Comparison of ENCODE assay signal across 8 cellular contexts in the genomic region with DNA sequence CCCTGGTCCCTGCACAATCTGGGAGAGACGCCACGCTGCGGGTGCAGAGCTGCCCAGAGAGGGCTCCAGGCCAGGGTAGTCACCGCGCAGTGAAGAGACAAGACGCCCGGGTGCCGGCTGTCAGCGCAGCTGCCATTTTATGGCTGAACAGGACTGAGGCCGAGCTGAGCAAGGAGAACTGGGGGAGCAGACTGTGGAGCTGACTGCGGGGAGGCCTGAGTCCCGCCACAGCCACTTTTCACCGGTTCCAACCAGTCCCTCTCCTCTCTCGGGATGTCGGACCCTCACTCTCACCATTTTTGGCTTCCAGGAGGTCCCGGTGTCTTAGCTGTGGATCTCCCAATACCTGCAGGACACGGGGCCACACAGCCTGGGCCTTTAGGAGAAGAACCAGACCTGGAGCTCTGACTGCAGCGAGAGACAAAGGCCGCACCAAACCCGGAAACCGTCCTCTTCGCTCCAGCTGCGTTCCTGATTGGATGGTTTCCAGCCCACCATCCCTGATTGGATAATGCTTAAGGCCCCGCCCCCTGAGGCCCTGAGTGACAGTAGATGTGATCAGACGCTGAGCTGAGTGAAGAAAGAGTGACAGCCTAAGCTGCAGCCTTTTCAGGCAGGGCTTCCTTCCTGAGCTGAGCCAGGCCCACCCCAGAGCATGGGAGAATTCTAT.
DNase-seq lines count a peak whose midpoint lies in the region; ATAC-seq lines count a peak whose summit lies in the region.

ZNF626 (minus strand) TSS at position 422 of the 670 bp plus-strand sequence; CDS start at position 297, 125 bp downstream.

- peak within 1 kb of the TSS; percentile 85 for H3K27ac ChIP-seq in epithelial cell of prostate

- peak; percentile 87 for ATAC-seq in HG02759 (IDR thresholded peaks at IDR 0.05; ENCODE audit: unreplicated experiment)

- peak; percentile 95 for DNase-seq in GM03348 (ENCODE audit: low spot score)
- DNase-seq in NCI-H748 treated with DMSO at 0.1 percent for 48 hours (lab: John Stamatoyannopoulos, UW) = peak; percentile 80
- peak; percentile 82 for DNase-seq in activated T-cell treated with anti-CD3 and anti-CD28 coated beads for 48 hours (ENCODE audit: low read depth)
- DNase-seq in epithelial cell of prostate (ENCODE audit: low read depth, low spot score) = peak; percentile 81
- peak; percentile 99 for DNase-seq in midbrain (lab: John Stamatoyannopoulos, UW)
- peak; percentile 79 for DNase-seq in stimulated activated CD8-positive, alpha-beta memory T cell treated with anti-CD3 and anti-CD28 coated beads, Interleukin-12 subunit alpha, Interleukin-12 subunit beta, amount 100 ng/mL, for 4 hours (ENCODE audit: low read depth)
- no peak for DNase-seq in NOMO-1 (lab: John Stamatoyannopoulos, UW; ENCODE audit: unreplicated experiment in 2 of 2)

Comparison
In these comparisons a context has a peak if more than half of its experiments do, and no peak if none do; other contexts are left out.
1. DNase-seq: peak in GM03348 (single experiment), NCI-H748 treated with DMSO at 0.1 percent for 48 hours (single experiment), activated T-cell treated with anti-CD3 and anti-CD28 coated beads for 48 hours (single experiment), epithelial cell of prostate (single experiment), midbrain (single experiment) and stimulated activated CD8-positive, alpha-beta memory T cell treated with anti-CD3 and anti-CD28 coated beads, Interleukin-12 subunit alpha, Interleukin-12 subunit beta, amount 100 ng/mL, for 4 hours (single experiment); none in NOMO-1 (0 of 2).